Comparison of ENCODE assay signal across 1 cellular context in the genomic region with DNA sequence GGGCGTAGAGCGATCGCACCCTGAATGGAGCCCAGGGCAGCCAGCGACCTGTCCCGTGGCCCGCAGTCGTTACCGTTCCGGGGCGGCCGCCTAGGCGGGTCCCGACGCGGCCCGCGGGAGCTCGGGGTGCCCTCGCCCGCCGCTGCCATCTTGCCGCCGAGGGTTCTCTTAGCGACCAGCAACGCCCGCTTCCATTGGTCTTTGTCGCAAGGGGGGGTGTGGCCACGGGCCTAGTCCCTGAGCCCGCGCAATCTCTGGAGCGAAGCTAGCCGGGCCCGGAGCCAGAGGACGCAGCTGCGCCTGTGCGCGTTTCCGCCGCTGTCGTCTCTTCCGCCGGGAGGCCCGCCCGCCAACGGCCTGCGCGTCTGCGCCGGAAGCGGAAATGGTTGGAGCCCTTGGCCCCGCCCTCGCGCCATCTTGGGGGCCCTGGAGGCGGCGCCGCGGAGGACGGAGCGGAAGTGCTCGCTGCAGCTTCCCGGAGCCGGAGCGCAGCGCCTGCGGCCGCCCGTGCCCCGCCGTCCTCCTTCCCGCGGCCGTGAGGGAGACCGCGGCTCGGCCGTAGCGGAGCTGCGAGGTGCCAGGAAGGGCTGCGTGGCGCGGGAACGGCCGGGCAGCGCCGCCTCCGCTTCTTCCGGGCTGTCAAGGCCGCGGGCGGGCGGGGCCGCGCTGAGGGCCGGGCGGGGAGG.
TF ChIP-seq lines count a peak whose summit lies in the region.

A gene (minus strand): TSS at position 170 of the 686 bp plus-strand sequence. CDS start 21 bp downstream, at position 149.
A gene with protein sequence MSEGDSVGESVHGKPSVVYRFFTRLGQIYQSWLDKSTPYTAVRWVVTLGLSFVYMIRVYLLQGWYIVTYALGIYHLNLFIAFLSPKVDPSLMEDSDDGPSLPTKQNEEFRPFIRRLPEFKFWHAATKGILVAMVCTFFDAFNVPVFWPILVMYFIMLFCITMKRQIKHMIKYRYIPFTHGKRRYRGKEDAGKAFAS (plus strand): TSS at position 457 of the 686 bp plus-strand sequence. CDS start 3,950 bp downstream, outside the sequence.

TF ChIP-seq in HepG2, 621 proteins besides CTCF, POLR2A, EP300 and RAD21 (continued from another document and continues in another):
- no peak for TF ChIP-seq HOXA9 (CRISPR knock-in tag; IDR thresholded peaks at IDR 0.05; ENCODE audit: borderline replicate concordance)
- 0 out of 2 replicates have a peak, but pooled peaks have one; percentile 42 for TF ChIP-seq FOXK1 (CRISPR knock-in tag; IDR thresholded peaks at IDR 0.05; ENCODE audit: borderline replicate concordance, low read depth)
- TF ChIP-seq, protein P1, sequence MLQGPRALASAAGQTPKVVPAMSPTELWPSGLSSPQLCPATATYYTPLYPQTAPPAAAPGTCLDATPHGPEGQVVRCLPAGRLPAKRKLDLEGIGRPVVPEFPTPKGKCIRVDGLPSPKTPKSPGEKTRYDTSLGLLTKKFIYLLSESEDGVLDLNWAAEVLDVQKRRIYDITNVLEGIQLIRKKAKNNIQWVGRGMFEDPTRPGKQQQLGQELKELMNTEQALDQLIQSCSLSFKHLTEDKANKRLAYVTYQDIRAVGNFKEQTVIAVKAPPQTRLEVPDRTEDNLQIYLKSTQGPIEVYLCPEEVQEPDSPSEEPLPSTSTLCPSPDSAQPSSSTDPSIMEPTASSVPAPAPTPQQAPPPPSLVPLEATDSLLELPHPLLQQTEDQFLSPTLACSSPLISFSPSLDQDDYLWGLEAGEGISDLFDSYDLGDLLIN (CRISPR knock-in tag; IDR thresholded peaks at IDR 0.05; ENCODE audit: borderline replicate concordance), result peak; percentile 83; the same call in 1 of the 2 replicates
- TF ChIP-seq GPN1 (CRISPR knock-in tag; IDR thresholded peaks at IDR 0.05; ENCODE audit: borderline replicate concordance), result no peak
- TF ChIP-seq ZC3H4 (CRISPR knock-in tag; IDR thresholded peaks at IDR 0.05; ENCODE audit: borderline replicate concordance), result no peak
- peak; percentile 79; the same call in 1 of the 2 replicates for TF ChIP-seq ZNF547 (CRISPR knock-in tag; IDR thresholded peaks at IDR 0.05)
- TF ChIP-seq, protein P2, sequence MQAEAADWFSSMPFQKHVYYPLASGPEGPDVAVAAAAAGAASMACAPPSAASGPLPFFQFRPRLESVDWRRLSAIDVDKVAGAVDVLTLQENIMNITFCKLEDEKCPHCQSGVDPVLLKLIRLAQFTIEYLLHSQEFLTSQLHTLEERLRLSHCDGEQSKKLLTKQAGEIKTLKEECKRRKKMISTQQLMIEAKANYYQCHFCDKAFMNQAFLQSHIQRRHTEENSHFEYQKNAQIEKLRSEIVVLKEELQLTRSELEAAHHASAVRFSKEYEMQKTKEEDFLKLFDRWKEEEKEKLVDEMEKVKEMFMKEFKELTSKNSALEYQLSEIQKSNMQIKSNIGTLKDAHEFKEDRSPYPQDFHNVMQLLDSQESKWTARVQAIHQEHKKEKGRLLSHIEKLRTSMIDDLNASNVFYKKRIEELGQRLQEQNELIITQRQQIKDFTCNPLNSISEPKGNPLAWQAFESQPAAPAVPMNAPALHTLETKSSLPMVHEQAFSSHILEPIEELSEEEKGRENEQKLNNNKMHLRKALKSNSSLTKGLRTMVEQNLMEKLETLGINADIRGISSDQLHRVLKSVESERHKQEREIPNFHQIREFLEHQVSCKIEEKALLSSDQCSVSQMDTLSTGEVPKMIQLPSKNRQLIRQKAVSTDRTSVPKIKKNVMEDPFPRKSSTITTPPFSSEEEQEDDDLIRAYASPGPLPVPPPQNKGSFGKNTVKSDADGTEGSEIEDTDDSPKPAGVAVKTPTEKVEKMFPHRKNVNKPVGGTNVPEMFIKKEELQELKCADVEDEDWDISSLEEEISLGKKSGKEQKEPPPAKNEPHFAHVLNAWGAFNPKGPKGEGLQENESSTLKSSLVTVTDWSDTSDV (CRISPR knock-in tag; IDR thresholded peaks at IDR 0.05), result no peak; the same call in 1 of the 2 replicates
- TF ChIP-seq RNF2 (conservative IDR thresholded peaks at IDR 0.05; ENCODE audit: low read depth), result no peak
- TF ChIP-seq, protein P3, sequence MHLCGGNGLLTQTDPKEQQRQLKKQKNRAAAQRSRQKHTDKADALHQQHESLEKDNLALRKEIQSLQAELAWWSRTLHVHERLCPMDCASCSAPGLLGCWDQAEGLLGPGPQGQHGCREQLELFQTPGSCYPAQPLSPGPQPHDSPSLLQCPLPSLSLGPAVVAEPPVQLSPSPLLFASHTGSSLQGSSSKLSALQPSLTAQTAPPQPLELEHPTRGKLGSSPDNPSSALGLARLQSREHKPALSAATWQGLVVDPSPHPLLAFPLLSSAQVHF (CRISPR knock-in tag; IDR thresholded peaks at IDR 0.05), result no peak
- no peak for TF ChIP-seq SETDB1 (CRISPR knock-in tag; IDR thresholded peaks at IDR 0.05; ENCODE audit: borderline replicate concordance)
- TF ChIP-seq RBM39 (IDR thresholded peaks at IDR 0.05; ENCODE audit: low read depth, low read length, poor library complexity, severe bottlenecking), result peak; percentile 42
- TF ChIP-seq, protein P4, sequence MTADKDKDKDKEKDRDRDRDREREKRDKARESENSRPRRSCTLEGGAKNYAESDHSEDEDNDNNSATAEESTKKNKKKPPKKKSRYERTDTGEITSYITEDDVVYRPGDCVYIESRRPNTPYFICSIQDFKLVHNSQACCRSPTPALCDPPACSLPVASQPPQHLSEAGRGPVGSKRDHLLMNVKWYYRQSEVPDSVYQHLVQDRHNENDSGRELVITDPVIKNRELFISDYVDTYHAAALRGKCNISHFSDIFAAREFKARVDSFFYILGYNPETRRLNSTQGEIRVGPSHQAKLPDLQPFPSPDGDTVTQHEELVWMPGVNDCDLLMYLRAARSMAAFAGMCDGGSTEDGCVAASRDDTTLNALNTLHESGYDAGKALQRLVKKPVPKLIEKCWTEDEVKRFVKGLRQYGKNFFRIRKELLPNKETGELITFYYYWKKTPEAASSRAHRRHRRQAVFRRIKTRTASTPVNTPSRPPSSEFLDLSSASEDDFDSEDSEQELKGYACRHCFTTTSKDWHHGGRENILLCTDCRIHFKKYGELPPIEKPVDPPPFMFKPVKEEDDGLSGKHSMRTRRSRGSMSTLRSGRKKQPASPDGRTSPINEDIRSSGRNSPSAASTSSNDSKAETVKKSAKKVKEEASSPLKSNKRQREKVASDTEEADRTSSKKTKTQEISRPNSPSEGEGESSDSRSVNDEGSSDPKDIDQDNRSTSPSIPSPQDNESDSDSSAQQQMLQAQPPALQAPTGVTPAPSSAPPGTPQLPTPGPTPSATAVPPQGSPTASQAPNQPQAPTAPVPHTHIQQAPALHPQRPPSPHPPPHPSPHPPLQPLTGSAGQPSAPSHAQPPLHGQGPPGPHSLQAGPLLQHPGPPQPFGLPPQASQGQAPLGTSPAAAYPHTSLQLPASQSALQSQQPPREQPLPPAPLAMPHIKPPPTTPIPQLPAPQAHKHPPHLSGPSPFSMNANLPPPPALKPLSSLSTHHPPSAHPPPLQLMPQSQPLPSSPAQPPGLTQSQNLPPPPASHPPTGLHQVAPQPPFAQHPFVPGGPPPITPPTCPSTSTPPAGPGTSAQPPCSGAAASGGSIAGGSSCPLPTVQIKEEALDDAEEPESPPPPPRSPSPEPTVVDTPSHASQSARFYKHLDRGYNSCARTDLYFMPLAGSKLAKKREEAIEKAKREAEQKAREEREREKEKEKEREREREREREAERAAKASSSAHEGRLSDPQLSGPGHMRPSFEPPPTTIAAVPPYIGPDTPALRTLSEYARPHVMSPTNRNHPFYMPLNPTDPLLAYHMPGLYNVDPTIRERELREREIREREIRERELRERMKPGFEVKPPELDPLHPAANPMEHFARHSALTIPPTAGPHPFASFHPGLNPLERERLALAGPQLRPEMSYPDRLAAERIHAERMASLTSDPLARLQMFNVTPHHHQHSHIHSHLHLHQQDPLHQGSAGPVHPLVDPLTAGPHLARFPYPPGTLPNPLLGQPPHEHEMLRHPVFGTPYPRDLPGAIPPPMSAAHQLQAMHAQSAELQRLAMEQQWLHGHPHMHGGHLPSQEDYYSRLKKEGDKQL (CRISPR knock-in tag; IDR thresholded peaks at IDR 0.05; ENCODE audit: low read depth), result no peak
- TF ChIP-seq ZFP62 (CRISPR knock-in tag; IDR thresholded peaks at IDR 0.05), result no peak
- TF ChIP-seq, protein P5, sequence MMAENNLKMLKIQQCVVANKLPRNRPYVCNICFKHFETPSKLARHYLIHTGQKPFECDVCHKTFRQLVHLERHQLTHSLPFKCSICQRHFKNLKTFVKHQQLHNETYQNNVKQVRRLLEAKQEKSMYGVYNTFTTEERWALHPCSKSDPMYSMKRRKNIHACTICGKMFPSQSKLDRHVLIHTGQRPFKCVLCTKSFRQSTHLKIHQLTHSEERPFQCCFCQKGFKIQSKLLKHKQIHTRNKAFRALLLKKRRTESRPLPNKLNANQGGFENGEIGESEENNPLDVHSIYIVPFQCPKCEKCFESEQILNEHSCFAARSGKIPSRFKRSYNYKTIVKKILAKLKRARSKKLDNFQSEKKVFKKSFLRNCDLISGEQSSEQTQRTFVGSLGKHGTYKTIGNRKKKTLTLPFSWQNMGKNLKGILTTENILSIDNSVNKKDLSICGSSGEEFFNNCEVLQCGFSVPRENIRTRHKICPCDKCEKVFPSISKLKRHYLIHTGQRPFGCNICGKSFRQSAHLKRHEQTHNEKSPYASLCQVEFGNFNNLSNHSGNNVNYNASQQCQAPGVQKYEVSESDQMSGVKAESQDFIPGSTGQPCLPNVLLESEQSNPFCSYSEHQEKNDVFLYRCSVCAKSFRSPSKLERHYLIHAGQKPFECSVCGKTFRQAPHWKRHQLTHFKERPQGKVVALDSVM (CRISPR knock-in tag; IDR thresholded peaks at IDR 0.05), result peak; percentile 14; the same call in 1 of the 2 replicates
- TF ChIP-seq ZNF256 (CRISPR knock-in tag; conservative IDR thresholded peaks at IDR 0.05), result no peak
- TF ChIP-seq ZNF556 (CRISPR knock-in tag; IDR thresholded peaks at IDR 0.05; ENCODE audit: borderline replicate concordance), result peak; percentile 35; the same call in 1 of the 2 replicates
- TF ChIP-seq ZNF850 (CRISPR knock-in tag; conservative IDR thresholded peaks at IDR 0.05), result peak; percentile 83; the same call in 1 of the 2 replicates
- no peak for TF ChIP-seq REXO4 (CRISPR knock-in tag; IDR thresholded peaks at IDR 0.05; ENCODE audit: borderline replicate concordance)
- peak; percentile 40; the same call in 1 of the 2 replicates for TF ChIP-seq RXRA (CRISPR knock-in tag; IDR thresholded peaks at IDR 0.05)
- TF ChIP-seq XRCC5 (optimal IDR thresholded peaks at IDR 0.05; ENCODE audit: low read length), result peak; percentile 54
- TF ChIP-seq, protein P6, sequence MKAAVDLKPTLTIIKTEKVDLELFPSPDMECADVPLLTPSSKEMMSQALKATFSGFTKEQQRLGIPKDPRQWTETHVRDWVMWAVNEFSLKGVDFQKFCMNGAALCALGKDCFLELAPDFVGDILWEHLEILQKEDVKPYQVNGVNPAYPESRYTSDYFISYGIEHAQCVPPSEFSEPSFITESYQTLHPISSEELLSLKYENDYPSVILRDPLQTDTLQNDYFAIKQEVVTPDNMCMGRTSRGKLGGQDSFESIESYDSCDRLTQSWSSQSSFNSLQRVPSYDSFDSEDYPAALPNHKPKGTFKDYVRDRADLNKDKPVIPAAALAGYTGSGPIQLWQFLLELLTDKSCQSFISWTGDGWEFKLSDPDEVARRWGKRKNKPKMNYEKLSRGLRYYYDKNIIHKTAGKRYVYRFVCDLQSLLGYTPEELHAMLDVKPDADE (CRISPR knock-in tag; IDR thresholded peaks at IDR 0.05), result no peak
- TF ChIP-seq CC2D1A (CRISPR knock-in tag; IDR thresholded peaks at IDR 0.05), result no peak
- TF ChIP-seq NR2F2 (IDR thresholded peaks at IDR 0.05; ENCODE audit: borderline replicate concordance, low read depth), result peak; percentile 23; the same call in 1 of the 2 replicates
- peak; percentile 91 for TF ChIP-seq GATAD1 (CRISPR knock-in tag; IDR thresholded peaks at IDR 0.05)
- no peak for TF ChIP-seq MLLT10 (CRISPR knock-in tag; IDR thresholded peaks at IDR 0.05)
- no peak for TF ChIP-seq RXRB (CRISPR knock-in tag; IDR thresholded peaks at IDR 0.05; ENCODE audit: borderline replicate concordance)
- TF ChIP-seq ZNF550 (CRISPR knock-in tag; IDR thresholded peaks at IDR 0.05; ENCODE audit: borderline replicate concordance), result no peak
- TF ChIP-seq, protein P7, sequence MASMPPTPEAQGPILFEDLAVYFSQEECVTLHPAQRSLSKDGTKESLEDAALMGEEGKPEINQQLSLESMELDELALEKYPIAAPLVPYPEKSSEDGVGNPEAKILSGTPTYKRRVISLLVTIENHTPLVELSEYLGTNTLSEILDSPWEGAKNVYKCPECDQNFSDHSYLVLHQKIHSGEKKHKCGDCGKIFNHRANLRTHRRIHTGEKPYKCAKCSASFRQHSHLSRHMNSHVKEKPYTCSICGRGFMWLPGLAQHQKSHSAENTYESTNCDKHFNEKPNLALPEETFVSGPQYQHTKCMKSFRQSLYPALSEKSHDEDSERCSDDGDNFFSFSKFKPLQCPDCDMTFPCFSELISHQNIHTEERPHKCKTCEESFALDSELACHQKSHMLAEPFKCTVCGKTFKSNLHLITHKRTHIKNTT (CRISPR knock-in tag; IDR thresholded peaks at IDR 0.05), result no peak
- TF ChIP-seq, protein P8, sequence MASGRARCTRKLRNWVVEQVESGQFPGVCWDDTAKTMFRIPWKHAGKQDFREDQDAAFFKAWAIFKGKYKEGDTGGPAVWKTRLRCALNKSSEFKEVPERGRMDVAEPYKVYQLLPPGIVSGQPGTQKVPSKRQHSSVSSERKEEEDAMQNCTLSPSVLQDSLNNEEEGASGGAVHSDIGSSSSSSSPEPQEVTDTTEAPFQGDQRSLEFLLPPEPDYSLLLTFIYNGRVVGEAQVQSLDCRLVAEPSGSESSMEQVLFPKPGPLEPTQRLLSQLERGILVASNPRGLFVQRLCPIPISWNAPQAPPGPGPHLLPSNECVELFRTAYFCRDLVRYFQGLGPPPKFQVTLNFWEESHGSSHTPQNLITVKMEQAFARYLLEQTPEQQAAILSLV (CRISPR knock-in tag; IDR thresholded peaks at IDR 0.05; ENCODE audit: borderline replicate concordance), result peak; percentile 27; the same call in 1 of the 2 replicates
- peak; percentile 85 for TF ChIP-seq POLR2G (IDR thresholded peaks at IDR 0.05; ENCODE audit: low read depth, low read length)
- TF ChIP-seq, protein P9, sequence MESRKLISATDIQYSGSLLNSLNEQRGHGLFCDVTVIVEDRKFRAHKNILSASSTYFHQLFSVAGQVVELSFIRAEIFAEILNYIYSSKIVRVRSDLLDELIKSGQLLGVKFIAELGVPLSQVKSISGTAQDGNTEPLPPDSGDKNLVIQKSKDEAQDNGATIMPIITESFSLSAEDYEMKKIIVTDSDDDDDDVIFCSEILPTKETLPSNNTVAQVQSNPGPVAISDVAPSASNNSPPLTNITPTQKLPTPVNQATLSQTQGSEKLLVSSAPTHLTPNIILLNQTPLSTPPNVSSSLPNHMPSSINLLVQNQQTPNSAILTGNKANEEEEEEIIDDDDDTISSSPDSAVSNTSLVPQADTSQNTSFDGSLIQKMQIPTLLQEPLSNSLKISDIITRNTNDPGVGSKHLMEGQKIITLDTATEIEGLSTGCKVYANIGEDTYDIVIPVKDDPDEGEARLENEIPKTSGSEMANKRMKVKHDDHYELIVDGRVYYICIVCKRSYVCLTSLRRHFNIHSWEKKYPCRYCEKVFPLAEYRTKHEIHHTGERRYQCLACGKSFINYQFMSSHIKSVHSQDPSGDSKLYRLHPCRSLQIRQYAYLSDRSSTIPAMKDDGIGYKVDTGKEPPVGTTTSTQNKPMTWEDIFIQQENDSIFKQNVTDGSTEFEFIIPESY (CRISPR knock-in tag; IDR thresholded peaks at IDR 0.05), result no peak
- TF ChIP-seq KLF15 (CRISPR knock-in tag; IDR thresholded peaks at IDR 0.05; ENCODE audit: borderline replicate concordance), result no peak
- TF ChIP-seq ELF3 (CRISPR knock-in tag; IDR thresholded peaks at IDR 0.05), result peak; percentile 95
- TF ChIP-seq GATA4 (IDR thresholded peaks at IDR 0.05; ENCODE audit: borderline replicate concordance, low read depth), result no peak
